In genomic region chr1:234840843-234841242, GRCh38 we compare ENCODE assay signal across 18 cellular contexts.
A peak's percentile ranks its signal among the peaks of the same experiment; 100 is the strongest.
DNase-seq lines count a peak whose midpoint lies in the region; ATAC-seq and TF ChIP-seq lines count a peak whose summit lies in the region.
"Had no signal": no experiment of that assay in that cellular context is flagged by ENCODE, and none has a peak within 500 bp of the region (broad histone marks: within the 10 kb centered on the region; RNA-seq: fewer than 3 reads in every experiment).

No MANE protein-coding gene starts in this region.

- no peaks in the 10 kb centered on the region for H3K27me3 ChIP-seq in tibial nerve
- H3K27me3 ChIP-seq: left lung had no signal

- H3K4me3 Mint-ChIP-seq in T-helper 17 cell = no peak overlapping the region
- H3K4me3 Mint-ChIP-seq: activated naive CD4-positive, alpha-beta T cell treated with anti-CD3 and anti-CD28 coated beads for 36 hours; effector memory CD8-positive, alpha-beta T cell; T-cell had no signal

- TF ChIP-seq POLR2A in tibial nerve (IDR thresholded peaks at IDR 0.05) = no peak

- H3K27ac ChIP-seq in tibial nerve = no peak overlapping the region
- H3K27ac ChIP-seq: 22Rv1, prostate gland had no signal

- H3K27me3 Mint-ChIP-seq in T-helper 17 cell = no peaks in the 10 kb centered on the region
- H3K27me3 Mint-ChIP-seq: effector memory CD8-positive, alpha-beta T cell; T-cell had no signal

- DNase-seq in NK-92 treated with Interleukin-12 subunit alpha and Interleukin-12 subunit beta, amount 100 ng/mL, for 24 hours (lab: John Stamatoyannopoulos, UW) = peak; percentile 26
- DNase-seq in NK-92 (lab: John Stamatoyannopoulos, UW; ENCODE audit: unreplicated experiment) = no peak
- peak; percentile 20 for DNase-seq in GM12865 (ENCODE audit: low read depth)
- DNase-seq in T-helper 17 cell = no peak
- peak; percentile 26 for DNase-seq in glomerular visceral epithelial cell (ENCODE audit: extremely low spot score)
- DNase-seq in NCI-H1105 treated with DMSO at 0.1 percent for 48 hours (lab: John Stamatoyannopoulos, UW) = no peak
- DNase-seq in tibial nerve (ENCODE audit: low spot score in 2 of 2) = no peak
- DNase-seq: activated CD8-positive, alpha-beta memory T cell treated with anti-CD3 and anti-CD28 coated beads for 24 hours; activated naive CD4-positive, alpha-beta T cell treated with anti-CD3 and anti-CD28 coated beads for 36 hours; effector memory CD8-positive, alpha-beta T cell; Karpas-422; NCI-H187 treated with DMSO at 0.1 percent for 48 hours; NCI-H510A; T-cell had no signal

- H3K4me1 ChIP-seq in tibial nerve = peaks cover 0 to 32% (median 9%) of the 10 kb centered on the region in 4 donors
- H3K4me1 ChIP-seq: prostate gland had no signal

- H3K36me3 ChIP-seq in tibial nerve = no peaks in the 10 kb centered on the region
- H3K36me3 ChIP-seq: left lung, prostate gland had no signal

- peaks cover 40% of the 10 kb centered on the region for H3K4me1 Mint-ChIP-seq in T-helper 17 cell

- 72 to 76% methylated on average over 2 of the region's 2 CpGs for WGBS in tibial nerve, 2 donors

- no peaks in the 10 kb centered on the region for H3K36me3 Mint-ChIP-seq in T-helper 17 cell (ENCODE audit: low read depth)
- H3K36me3 Mint-ChIP-seq: T-cell had no signal

- TF ChIP-seq CTCF in GM12865 (IDR thresholded peaks at IDR 0.05; ENCODE audit: insufficient read depth, low read depth, low read length, missing control alignments) = no peak
- TF ChIP-seq CTCF in tibial nerve (IDR thresholded peaks at IDR 0.05) = no peak

- ATAC-seq in T-helper 17 cell (no peak), HG03442 (IDR thresholded peaks at IDR 0.05; ENCODE audit: unreplicated experiment) (no peak)
- ATAC-seq: effector memory CD8-positive, alpha-beta T cell; T-cell had no signal

- H3K4me3 ChIP-seq in GM12865 (ENCODE audit: low read depth, low read length) (no peak overlapping the region), tibial nerve (no peak overlapping the region)
- H3K4me3 ChIP-seq: left lung, prostate gland had no signal

- H3K9me3 ChIP-seq in T-helper 17 cell (ENCODE audit: control insufficient read depth, low read length, poor library complexity, severe bottlenecking) = no peaks in the 10 kb centered on the region
- H3K9me3 ChIP-seq in tibial nerve = no peaks in the 10 kb centered on the region
- H3K9me3 ChIP-seq: left lung, prostate gland had no signal

- peak overlapping the region; percentile 85 for H3K27ac Mint-ChIP-seq in T-helper 17 cell
- H3K27ac Mint-ChIP-seq: T-cell had no signal

- TF ChIP-seq EP300 in tibial nerve (IDR thresholded peaks at IDR 0.05) = no peak

Comparison
In these comparisons a context has a peak if more than half of its experiments do, and no peak if none do; other contexts are left out.
1. DNase-seq: peak in NK-92 treated with Interleukin-12 subunit alpha and Interleukin-12 subunit beta, amount 100 ng/mL, for 24 hours (single experiment), GM12865 (single experiment) and glomerular visceral epithelial cell (single experiment); none in NK-92 (single experiment), T-helper 17 cell (0 of 3), NCI-H1105 treated with DMSO at 0.1 percent for 48 hours (single experiment) and tibial nerve (0 of 2).